ENCODE assay signal across 11 cellular contexts in genomic region chr2:168363382-168364092, GRCh38.
DNase-seq lines count a peak whose midpoint lies in the region; ATAC-seq lines count a peak whose summit lies in the region.
"Had no signal": no experiment of that assay in that cellular context is flagged by ENCODE, and none has a peak within 500 bp of the region (broad histone marks: within the 10 kb centered on the region; RNA-seq: fewer than 3 reads in every experiment).

No MANE protein-coding gene starts in this region.

- peak; percentile 77 for ATAC-seq in GM19043 (IDR thresholded peaks at IDR 0.05; ENCODE audit: low read depth, unreplicated experiment)
- ATAC-seq in HG02938 (IDR thresholded peaks at IDR 0.05; ENCODE audit: unreplicated experiment) = peak; percentile 62
- ATAC-seq: activated CD8-positive, alpha-beta memory T cell treated with anti-CD3 and anti-CD28 coated beads, Interleukin-2, amount 10 ng/mL, durations not matched to agents 7 days and 5 days; SK-N-SH treated with all-trans-retinoic acid at 6 μM for 48 hours had no signal

- DNase-seq in NOMO-1 (lab: John Stamatoyannopoulos, UW; ENCODE audit: unreplicated experiment in 2 of 2) (peak; percentile 70 to 90), pons (ENCODE audit: low spot score) (peak; percentile 45), NCI-H2171 treated with DMSO at 0.1 percent for 48 hours (lab: John Stamatoyannopoulos, UW) (no peak)
- DNase-seq in stimulated activated CD4-positive, alpha-beta T cell treated with anti-CD3 and anti-CD28 coated beads, Interleukin-4, amount 100 ng/mL, for 1 hour = no peak
- DNase-seq in activated T-cell treated with anti-CD3 and anti-CD28 coated beads, Interleukin-2, amount 50 U/mL, for 1 hour = no peak
- DNase-seq: activated CD8-positive, alpha-beta memory T cell treated with anti-CD3 and anti-CD28 coated beads, Interleukin-2, amount 10 ng/mL, durations not matched to agents 7 days and 5 days; activated naive CD4-positive, alpha-beta T cell; NCI-H1048 had no signal

Comparison
In these comparisons a context has a peak if more than half of its experiments do, and no peak if none do; other contexts are left out.
1. DNase-seq: peak in NOMO-1 (2 of 2) and pons (single experiment); none in stimulated activated CD4-positive, alpha-beta T cell treated with anti-CD3 and anti-CD28 coated beads, Interleukin-4, amount 100 ng/mL, for 1 hour (single experiment), NCI-H2171 treated with DMSO at 0.1 percent for 48 hours (single experiment) and activated T-cell treated with anti-CD3 and anti-CD28 coated beads, Interleukin-2, amount 50 U/mL, for 1 hour (single experiment).